Comparison of ENCODE assay signal across 1 cellular context in the genomic region with DNA sequence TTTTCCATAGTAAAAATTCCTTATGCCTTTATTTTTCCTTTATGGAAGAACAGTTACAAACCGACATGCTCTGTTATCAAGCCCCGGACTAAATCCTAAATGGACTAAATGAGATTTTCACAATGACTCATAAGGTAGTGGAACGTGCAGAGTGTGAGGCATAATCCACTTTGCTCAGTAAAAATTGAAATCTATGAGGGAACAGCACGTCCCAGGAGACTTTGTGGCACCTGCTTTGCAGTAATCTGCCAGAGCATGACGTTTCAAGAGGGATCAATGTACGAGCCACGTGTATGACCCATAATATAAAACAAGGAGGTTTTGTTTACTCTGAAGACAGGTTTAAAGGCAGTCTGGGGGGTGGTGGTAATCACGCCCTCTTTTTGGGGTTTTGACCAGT.
TF ChIP-seq lines count a peak whose summit lies in the region.

No MANE protein-coding gene starts in this region.

TF ChIP-seq in HEK293, 187 proteins besides CTCF, POLR2A, EP300 and RAD21 (continued from another document):
- TF ChIP-seq, protein P1, sequence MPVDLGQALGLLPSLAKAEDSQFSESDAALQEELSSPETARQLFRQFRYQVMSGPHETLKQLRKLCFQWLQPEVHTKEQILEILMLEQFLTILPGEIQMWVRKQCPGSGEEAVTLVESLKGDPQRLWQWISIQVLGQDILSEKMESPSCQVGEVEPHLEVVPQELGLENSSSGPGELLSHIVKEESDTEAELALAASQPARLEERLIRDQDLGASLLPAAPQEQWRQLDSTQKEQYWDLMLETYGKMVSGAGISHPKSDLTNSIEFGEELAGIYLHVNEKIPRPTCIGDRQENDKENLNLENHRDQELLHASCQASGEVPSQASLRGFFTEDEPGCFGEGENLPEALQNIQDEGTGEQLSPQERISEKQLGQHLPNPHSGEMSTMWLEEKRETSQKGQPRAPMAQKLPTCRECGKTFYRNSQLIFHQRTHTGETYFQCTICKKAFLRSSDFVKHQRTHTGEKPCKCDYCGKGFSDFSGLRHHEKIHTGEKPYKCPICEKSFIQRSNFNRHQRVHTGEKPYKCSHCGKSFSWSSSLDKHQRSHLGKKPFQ (tag by site-specific recombination; IDR thresholded peaks at IDR 0.05), result no peak
- TF ChIP-seq ZNF548 (tag by site-specific recombination; IDR thresholded peaks at IDR 0.05), result no peak
- no peak for TF ChIP-seq ZNF701 (tag by site-specific recombination; IDR thresholded peaks at IDR 0.05)
- no peak for TF ChIP-seq ZNF114 (tag by site-specific recombination; IDR thresholded peaks at IDR 0.05)
- TF ChIP-seq, protein P2, sequence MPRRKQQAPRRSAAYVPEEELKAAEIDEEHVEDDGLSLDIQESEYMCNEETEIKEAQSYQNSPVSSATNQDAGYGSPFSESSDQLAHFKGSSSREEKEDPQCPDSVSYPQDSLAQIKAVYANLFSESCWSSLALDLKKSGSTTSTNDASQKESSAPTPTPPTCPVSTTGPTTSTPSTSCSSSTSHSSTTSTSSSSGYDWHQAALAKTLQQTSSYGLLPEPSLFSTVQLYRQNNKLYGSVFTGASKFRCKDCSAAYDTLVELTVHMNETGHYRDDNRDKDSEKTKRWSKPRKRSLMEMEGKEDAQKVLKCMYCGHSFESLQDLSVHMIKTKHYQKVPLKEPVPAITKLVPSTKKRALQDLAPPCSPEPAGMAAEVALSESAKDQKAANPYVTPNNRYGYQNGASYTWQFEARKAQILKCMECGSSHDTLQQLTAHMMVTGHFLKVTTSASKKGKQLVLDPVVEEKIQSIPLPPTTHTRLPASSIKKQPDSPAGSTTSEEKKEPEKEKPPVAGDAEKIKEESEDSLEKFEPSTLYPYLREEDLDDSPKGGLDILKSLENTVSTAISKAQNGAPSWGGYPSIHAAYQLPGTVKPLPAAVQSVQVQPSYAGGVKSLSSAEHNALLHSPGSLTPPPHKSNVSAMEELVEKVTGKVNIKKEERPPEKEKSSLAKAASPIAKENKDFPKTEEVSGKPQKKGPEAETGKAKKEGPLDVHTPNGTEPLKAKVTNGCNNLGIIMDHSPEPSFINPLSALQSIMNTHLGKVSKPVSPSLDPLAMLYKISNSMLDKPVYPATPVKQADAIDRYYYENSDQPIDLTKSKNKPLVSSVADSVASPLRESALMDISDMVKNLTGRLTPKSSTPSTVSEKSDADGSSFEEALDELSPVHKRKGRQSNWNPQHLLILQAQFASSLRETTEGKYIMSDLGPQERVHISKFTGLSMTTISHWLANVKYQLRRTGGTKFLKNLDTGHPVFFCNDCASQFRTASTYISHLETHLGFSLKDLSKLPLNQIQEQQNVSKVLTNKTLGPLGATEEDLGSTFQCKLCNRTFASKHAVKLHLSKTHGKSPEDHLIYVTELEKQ (tag by site-specific recombination; IDR thresholded peaks at IDR 0.05; ENCODE audit: borderline replicate concordance), result 0 out of 2 replicates have a peak, but pooled peaks have one; percentile 35
- no peak for TF ChIP-seq ZNF169 (tag by site-specific recombination; IDR thresholded peaks at IDR 0.05)
- 0 out of 2 replicates have a peak, but pooled peaks have one; percentile 13 for TF ChIP-seq ZNF366 (tag by site-specific recombination; conservative IDR thresholded peaks at IDR 0.05)
- TF ChIP-seq ZNF571 (tag by site-specific recombination; IDR thresholded peaks at IDR 0.05), result no peak
- TF ChIP-seq OSR2 (tag by site-specific recombination; IDR thresholded peaks at IDR 0.05), result peak; percentile 18; the same call in 1 of the 2 replicates
- peak; percentile 21; the same call in 1 of the 2 replicates for TF ChIP-seq TRIM28 (IDR thresholded peaks at IDR 0.05; ENCODE audit: borderline replicate concordance, low read length)
- TF ChIP-seq, protein P3, sequence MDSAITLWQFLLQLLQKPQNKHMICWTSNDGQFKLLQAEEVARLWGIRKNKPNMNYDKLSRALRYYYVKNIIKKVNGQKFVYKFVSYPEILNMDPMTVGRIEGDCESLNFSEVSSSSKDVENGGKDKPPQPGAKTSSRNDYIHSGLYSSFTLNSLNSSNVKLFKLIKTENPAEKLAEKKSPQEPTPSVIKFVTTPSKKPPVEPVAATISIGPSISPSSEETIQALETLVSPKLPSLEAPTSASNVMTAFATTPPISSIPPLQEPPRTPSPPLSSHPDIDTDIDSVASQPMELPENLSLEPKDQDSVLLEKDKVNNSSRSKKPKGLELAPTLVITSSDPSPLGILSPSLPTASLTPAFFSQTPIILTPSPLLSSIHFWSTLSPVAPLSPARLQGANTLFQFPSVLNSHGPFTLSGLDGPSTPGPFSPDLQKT (IDR thresholded peaks at IDR 0.05; ENCODE audit: borderline replicate concordance, low read depth, low read length), result no peak
- TF ChIP-seq ZSCAN30 (tag by site-specific recombination; IDR thresholded peaks at IDR 0.05), result no peak
- TF ChIP-seq ZNF433 (tag by site-specific recombination; IDR thresholded peaks at IDR 0.05; ENCODE audit: low read depth), result no peak
- TF ChIP-seq SETDB1 (IDR thresholded peaks at IDR 0.05; ENCODE audit: insufficient read length, low read length), result no peak
- TF ChIP-seq YY2 (tag by site-specific recombination; IDR thresholded peaks at IDR 0.05), result no peak
- no peak for TF ChIP-seq ZNF660 (tag by site-specific recombination; IDR thresholded peaks at IDR 0.05)
- TF ChIP-seq FEZF1 (tag by site-specific recombination; IDR thresholded peaks at IDR 0.05), result no peak
- peak; percentile 71 for TF ChIP-seq GLIS1 (tag by site-specific recombination; IDR thresholded peaks at IDR 0.05)
- no peak for TF ChIP-seq ZNF23 (tag by site-specific recombination; IDR thresholded peaks at IDR 0.05; ENCODE audit: borderline replicate concordance)
- TF ChIP-seq HOXD13 (CRISPR knock-in tag; IDR thresholded peaks at IDR 0.05; ENCODE audit: borderline replicate concordance), result no peak
- TF ChIP-seq ZNF530 (tag by site-specific recombination; IDR thresholded peaks at IDR 0.05; ENCODE audit: low read depth), result no peak
- no peak for TF ChIP-seq MYNN (tag by site-specific recombination; IDR thresholded peaks at IDR 0.05; ENCODE audit: borderline replicate concordance)
- no peak for TF ChIP-seq ZNF174 (tag by site-specific recombination; IDR thresholded peaks at IDR 0.05)
- peak; percentile 50; the same call in 1 of the 2 replicates for TF ChIP-seq ZNF600 (tag by site-specific recombination; IDR thresholded peaks at IDR 0.05)
- no peak for TF ChIP-seq ZNF558 (tag by site-specific recombination; IDR thresholded peaks at IDR 0.05)
- no peak for TF ChIP-seq ZNF211 (tag by site-specific recombination; IDR thresholded peaks at IDR 0.05; ENCODE audit: low read depth)
- peak; percentile 84 for TF ChIP-seq ZNF629 (tag by site-specific recombination; IDR thresholded peaks at IDR 0.05)
- TF ChIP-seq ZNF791 (tag by site-specific recombination; IDR thresholded peaks at IDR 0.05), result no peak
TF ChIP-seq in HEK293: peak in this region for 13.
